ENCODE assay signal across 8 cellular contexts in the genomic region with DNA sequence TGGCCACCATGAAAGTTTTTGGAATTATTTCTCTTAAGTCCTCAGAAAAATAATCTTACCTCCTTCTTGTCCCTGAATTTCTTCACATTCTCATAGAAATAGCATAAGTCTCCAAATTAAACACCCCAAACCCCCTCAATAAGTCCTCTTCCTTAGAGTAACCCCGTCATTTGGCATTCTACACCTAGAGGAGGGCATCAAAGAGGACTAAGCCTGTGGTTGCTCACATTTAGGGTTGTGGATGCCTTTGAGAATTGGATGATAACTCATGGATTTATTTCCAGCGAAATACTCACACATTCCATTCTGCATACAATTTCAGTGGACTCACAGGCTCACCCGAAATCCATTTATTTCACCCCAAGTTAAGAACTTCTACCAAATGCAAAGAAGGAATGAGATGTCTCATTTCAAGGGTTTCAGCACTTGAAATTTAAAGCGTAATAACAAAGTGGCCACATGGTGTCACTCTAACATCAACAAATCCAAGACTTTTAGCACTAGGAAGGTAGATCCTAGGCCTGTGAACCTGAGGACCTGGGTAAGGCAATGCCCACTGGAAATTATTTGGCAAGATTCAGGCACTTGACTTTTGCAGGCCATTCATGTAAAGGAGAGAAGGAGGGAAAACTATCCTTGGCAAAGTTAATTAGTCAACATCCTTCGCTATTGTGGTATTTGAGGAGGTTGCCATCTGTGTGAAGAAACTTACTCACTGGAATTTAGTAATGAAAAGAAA. TPM values are rescaled to one million over a fixed set of nuclear protein-coding genes. Genes with fewer than 3 reads are reported as not detected.
DNase-seq lines count a peak whose midpoint lies in the region; ATAC-seq, FAIRE-seq and TF ChIP-seq lines count a peak whose summit lies in the region.

No MANE protein-coding gene starts in this region.

- H3K4me2 ChIP-seq in GM12878 (ENCODE audit: control insufficient read depth, insufficient read depth) = no peak overlapping the region

- BruUV-seq in GM12878 (replicated peaks; lab: Mats Ljungman, UMichigan) = no TSS peak

- POLR2A ChIA-PET in GM12878 (lab: Charles Lee) = no interaction called here

- H4K20me1 ChIP-seq in GM12878 (ENCODE audit: control insufficient read depth, insufficient read depth) = no peaks in the 10 kb centered on the region

- CTCF ChIA-PET in GM12878 (lab: Yijun Ruan, JAX) = interaction anchor here (0.7 to 4.0 kb wide), 7 partner anchors 11 to 779 kb away, joined by 3 to 22 read pairs (median 8); no protein-coding TSS in a partner anchor

- intact Hi-C loops in GM12878 (cut with micrococcal nuclease; ENCODE audit: unreplicated experiment) = loop anchor here (1.0 to 10.0 kb wide), 5 partner anchors 88 to 780 kb away; no protein-coding TSS in a partner anchor

- H3K27me3 ChIP-seq in CD4-positive, CD25-positive, alpha-beta regulatory T cell (ENCODE audit: control insufficient read depth, insufficient read depth, low read length) = peaks cover 1% of the 10 kb centered on the region
- H3K27me3 ChIP-seq in NT2/D1 (ENCODE audit: insufficient read depth, insufficient read length) = no peaks in the 10 kb centered on the region
- H3K27me3 ChIP-seq in GM12878 (replicated peaks in 1 of 2; ENCODE audit: control insufficient read depth in 2 of 2, insufficient read depth in 2 of 2, low read length in 1 of 2) = no peaks in the 10 kb centered on the region

- SMC1A ChIA-PET in GM12878 (lab: Charles Lee; ENCODE audit: uncharacterized antibody, unreplicated experiment) = interaction anchor here (0.8 kb wide), 1 partner anchor 1244 kb away, joined by 3 read pairs; no protein-coding TSS in a partner anchor

- TF ChIP-seq EP300 in GM12878 (IDR thresholded peaks at IDR 0.05; ENCODE audit: borderline replicate concordance in 1 of 2, control insufficient read depth in 1 of 2, low read depth in 2 of 2, low read length in 2 of 2) = no peak

- H3K36me3 Mint-ChIP-seq in CD4-positive, CD25-positive, alpha-beta regulatory T cell = no peaks in the 10 kb centered on the region

- no peaks in the 10 kb centered on the region for H3K4me1 Mint-ChIP-seq in CD4-positive, CD25-positive, alpha-beta regulatory T cell

- no peak overlapping the region for H3K27ac Mint-ChIP-seq in CD4-positive, CD25-positive, alpha-beta regulatory T cell

- DNase-seq in CD4-positive, CD25-positive, alpha-beta regulatory T cell = peak; percentile 13 to 70 (median 43)
- peak; percentile 71 for DNase-seq in HT-29 (ENCODE audit: low spot score)
- DNase-seq in NT2/D1 (ENCODE audit: low read depth, low spot score) = peak; percentile 73
- DNase-seq in GM12878 (ENCODE audit: low read depth, low spot score) = peak; percentile 24
- peak; percentile 79 for DNase-seq in iPS-NIHi11 (ENCODE audit: low spot score)
- DNase-seq in stimulated activated CD4-positive, alpha-beta T cell treated with anti-CD3 and anti-CD28 coated beads, Interleukin-2, amount 100 ng/mL, for 48 hours = peak; percentile 39 to 49

- no peaks in the 10 kb centered on the region for H3K4me1 ChIP-seq in CD4-positive, CD25-positive, alpha-beta regulatory T cell (ENCODE audit: control insufficient read depth, insufficient read depth, low read length, poor library complexity, severe bottlenecking)
- H3K4me1 ChIP-seq in NT2/D1 (ENCODE audit: insufficient read depth, insufficient read length) (no peaks in the 10 kb centered on the region), GM12878 (ENCODE audit: control insufficient read depth, insufficient read depth, low read length) (no peaks in the 10 kb centered on the region)

- H3K79me2 ChIP-seq in GM12878 (ENCODE audit: control insufficient read depth, insufficient read depth, low read length) = no peaks in the 10 kb centered on the region

- TF ChIP-seq POLR2A in GM18505 (IDR thresholded peaks at IDR 0.05; ENCODE audit: borderline replicate concordance, extremely low read depth, insufficient read depth, insufficient read length) (no peak), GM12878 (IDR thresholded peaks at IDR 0.05; ENCODE audit: low read depth, low read length) (no peak)

- H3K4me3 ChIP-seq in CD4-positive, CD25-positive, alpha-beta regulatory T cell (ENCODE audit: low read depth, low read length) = no peak overlapping the region
- H3K4me3 ChIP-seq in NT2/D1 (ENCODE audit: insufficient read length, low read depth) = no peak overlapping the region
- H3K4me3 ChIP-seq in GM12878 = no peak overlapping the region

- peaks cover 0 to 3% (median 0%) of the 10 kb centered on the region in 7 donors for H3K9me3 Mint-ChIP-seq in CD4-positive, CD25-positive, alpha-beta regulatory T cell

- H3K9me3 ChIP-seq in CD4-positive, CD25-positive, alpha-beta regulatory T cell (ENCODE audit: control insufficient read depth in 2 of 2, low read length in 2 of 2) = no peaks in the 10 kb centered on the region
- no peaks in the 10 kb centered on the region for H3K9me3 ChIP-seq in NT2/D1 (ENCODE audit: insufficient read depth, low read length)
- H3K9me3 ChIP-seq in GM12878 (replicated peaks; ENCODE audit: control insufficient read depth, insufficient read depth, low read length) = no peaks in the 10 kb centered on the region

- H3K36me3 ChIP-seq in CD4-positive, CD25-positive, alpha-beta regulatory T cell (ENCODE audit: control insufficient read depth, insufficient read depth, low read length) = no peaks in the 10 kb centered on the region
- no peaks in the 10 kb centered on the region for H3K36me3 ChIP-seq in NT2/D1 (ENCODE audit: insufficient read depth, insufficient read length, low read length)
- no peaks in the 10 kb centered on the region for H3K36me3 ChIP-seq in GM12878 (ENCODE audit: control insufficient read depth in 2 of 2, insufficient read depth in 2 of 2, low read length in 1 of 2)

- H3K4me3 Mint-ChIP-seq in CD4-positive, CD25-positive, alpha-beta regulatory T cell = no peak overlapping the region

- WGBS in GM12878 (ENCODE audit: insufficient coverage, insufficient replicate concordance, low lambda C conversion rate, missing lambda C conversion rate) = 19% methylated on average over 5 of the region's 5 CpGs

- H3K9ac ChIP-seq in NT2/D1 (ENCODE audit: insufficient read length, low read depth) (no peak overlapping the region), GM12878 (ENCODE audit: control insufficient read depth, insufficient read depth, low read length) (no peak overlapping the region)

- FAIRE-seq in GM12878 (lab: Jason Lieb, UNC) = peak; percentile 97

- H3K27me3 Mint-ChIP-seq in CD4-positive, CD25-positive, alpha-beta regulatory T cell = peaks cover 9% of the 10 kb centered on the region

- H2AFZ ChIP-seq in GM12878 (ENCODE audit: control insufficient read depth, low read depth, low read length) = no peak overlapping the region

- peak; percentile 94 for TF ChIP-seq RAD21 in GM12878 (IDR thresholded peaks at IDR 0.05; ENCODE audit: insufficient read depth, low read depth, low read length)

- in situ Hi-C loops in GM12878 (cut with MboI) = loop anchor here (5.0 to 10.0 kb wide), 2 partner anchors 91 to 779 kb away; no protein-coding TSS in a partner anchor

- H3K27ac ChIP-seq in CD4-positive, CD25-positive, alpha-beta regulatory T cell (ENCODE audit: insufficient read depth, low read length, poor library complexity, severe bottlenecking) = no peak overlapping the region
- no peak overlapping the region for H3K27ac ChIP-seq in GM12878 (ENCODE audit: control insufficient read depth, insufficient read depth)

- TF ChIP-seq CTCF in GM12878 (IDR thresholded peaks at IDR 0.05 in 2 of 3, conservative IDR thresholded peaks at IDR 0.05 in 1 of 3; ENCODE audit: control insufficient read depth in 2 of 3, extremely low read depth in 1 of 3, insufficient read depth in 1 of 3, low read depth in 3 of 3, low read length in 3 of 3) = peak; percentile 41 to 77 (median 61); a peak in 5 of 6 replicates

- RAD21 ChIA-PET in GM12878 (lab: Charles Lee; ENCODE audit: unreplicated experiment) = interaction anchor here (1.1 to 1.3 kb wide), 2 partner anchors 79 to 1362 kb away, joined by 3 read pairs; no protein-coding TSS in a partner anchor

- no peak for ATAC-seq in CD4-positive, CD25-positive, alpha-beta regulatory T cell (ENCODE audit: low read depth in 2 of 2)
- ATAC-seq in GM18505 (IDR thresholded peaks at IDR 0.05; ENCODE audit: unreplicated experiment) = peak; percentile 68
- peak; percentile 84 for ATAC-seq in GM12878
- ATAC-seq in GM21447 (IDR thresholded peaks at IDR 0.05; ENCODE audit: unreplicated experiment) = no peak

RNA-seq across cellular contexts. Expression of a gene that starts 24.6 kb away (rescaled TPM):
- total RNA-seq in CD4-positive, CD25-positive, alpha-beta regulatory T cell = not detected
- not detected for polyA plus RNA-seq in CD4-positive, CD25-positive, alpha-beta regulatory T cell
- not detected in 2 replicates for total RNA-seq in HT-29 (2014; rRNA removed; shearing (Covaris generic))
- not detected in 2 replicates for total RNA-seq in GM12878 (2013; cell fraction: nucleolus; rRNA removed)
- 0.16 TPM in 1 of 2 replicates, not detected in the other for total RNA-seq in GM12878 (2014; rRNA removed)
- 0.09 TPM in 1 of 2 replicates, not detected in the other for total RNA-seq in GM12878 (2014; rRNA removed; fragmentation: Illumina TruSeq; extraction: Trizol)
- total RNA-seq in GM12878 (2021) = not detected in 2 replicates
- polyA plus RNA-seq in GM12878 (2011; ENCODE audit: low read depth) = not detected
- polyA plus RNA-seq in GM12878 (2011; rRNA removed) = not detected in 2 replicates
- polyA plus RNA-seq in GM12878 (2011; cell fraction: cytosol; rRNA removed) = not detected in 2 replicates
- not detected in 2 replicates for polyA plus RNA-seq in GM12878 (2011; cell fraction: nucleus; rRNA removed)
- polyA plus RNA-seq in GM12878 (2012) = not detected in 2 replicates
- 0.06 TPM in 1 of 2 replicates, not detected in the other for polyA plus RNA-seq in GM12878 (2014; fragmentation: Illumina TruSeq; extraction: Trizol)
- polyA plus RNA-seq in GM12878 (2014; fragmentation: Nextera tagmentation; extraction: Ambion mirVana) = under 1 TPM; 0.02 to 0.18 TPM
- polyA plus RNA-seq in GM12878 (2014; rRNA removed) = 0.32 TPM in 1 of 2 replicates, not detected in the other
- under 1 TPM; 0.09 to 0.29 TPM for polyA plus RNA-seq in GM12878 (2016; fragmentation: Nextera tagmentation; extraction: Ambion mirVana)
- not detected in 2 replicates for polyA minus RNA-seq in GM12878 (2011; rRNA and poly(A)+ RNA removed)
- polyA minus RNA-seq in GM12878 (2011; cell fraction: cytosol; rRNA and poly(A)+ RNA removed) = not detected in 2 replicates
- polyA minus RNA-seq in GM12878 (2011; cell fraction: nucleus; rRNA and poly(A)+ RNA removed) = not detected in 2 replicates

RNA-seq across cellular contexts. Expression of a gene that starts 51.3 kb away (rescaled TPM):
- total RNA-seq in CD4-positive, CD25-positive, alpha-beta regulatory T cell = not detected
- not detected for polyA plus RNA-seq in CD4-positive, CD25-positive, alpha-beta regulatory T cell
- not detected in 2 replicates for total RNA-seq in HT-29 (2014; rRNA removed; shearing (Covaris generic))
- not detected in 2 replicates for total RNA-seq in GM12878 (2013; cell fraction: nucleolus; rRNA removed)
- total RNA-seq in GM12878 (2014; rRNA removed) = not detected in 2 replicates
- total RNA-seq in GM12878 (2014; rRNA removed; fragmentation: Illumina TruSeq; extraction: Trizol) = not detected in 2 replicates
- total RNA-seq in GM12878 (2021) = not detected in 2 replicates
- not detected for polyA plus RNA-seq in GM12878 (2011; ENCODE audit: low read depth)
- polyA plus RNA-seq in GM12878 (2011; rRNA removed) = not detected in 2 replicates
- not detected in 2 replicates for polyA plus RNA-seq in GM12878 (2011; cell fraction: cytosol; rRNA removed)
- polyA plus RNA-seq in GM12878 (2011; cell fraction: nucleus; rRNA removed) = not detected in 2 replicates
- polyA plus RNA-seq in GM12878 (2012) = not detected in 2 replicates
- not detected in 2 replicates for polyA plus RNA-seq in GM12878 (2014; fragmentation: Illumina TruSeq; extraction: Trizol)
- not detected for polyA plus RNA-seq in GM12878 (2014; fragmentation: Nextera tagmentation; extraction: Ambion mirVana)
- polyA plus RNA-seq in GM12878 (2014; rRNA removed) = not detected in 2 replicates
- not detected for polyA plus RNA-seq in GM12878 (2016; fragmentation: Nextera tagmentation; extraction: Ambion mirVana)
- polyA minus RNA-seq in GM12878 (2011; rRNA and poly(A)+ RNA removed) = not detected in 2 replicates
- polyA minus RNA-seq in GM12878 (2011; cell fraction: cytosol; rRNA and poly(A)+ RNA removed) = not detected in 2 replicates
- not detected in 2 replicates for polyA minus RNA-seq in GM12878 (2011; cell fraction: nucleus; rRNA and poly(A)+ RNA removed)

Comparison
In these comparisons a context has a peak if more than half of its experiments do, and no peak if none do; other contexts are left out.
1. ATAC-seq: peak in GM18505 (single experiment) and GM12878 (single experiment); none in CD4-positive, CD25-positive, alpha-beta regulatory T cell (0 of 2) and GM21447 (single experiment).
2. DNase-seq: peak in every context shown above with its lines; median percentile 79 in iPS-NIHi11; 73 in NT2/D1; 71 in HT-29; 44 in stimulated activated CD4-positive, alpha-beta T cell treated with anti-CD3 and anti-CD28 coated beads, Interleukin-2, amount 100 ng/mL, for 48 hours; 43 in CD4-positive, CD25-positive, alpha-beta regulatory T cell; 24 in GM12878.